In the genomic region with DNA sequence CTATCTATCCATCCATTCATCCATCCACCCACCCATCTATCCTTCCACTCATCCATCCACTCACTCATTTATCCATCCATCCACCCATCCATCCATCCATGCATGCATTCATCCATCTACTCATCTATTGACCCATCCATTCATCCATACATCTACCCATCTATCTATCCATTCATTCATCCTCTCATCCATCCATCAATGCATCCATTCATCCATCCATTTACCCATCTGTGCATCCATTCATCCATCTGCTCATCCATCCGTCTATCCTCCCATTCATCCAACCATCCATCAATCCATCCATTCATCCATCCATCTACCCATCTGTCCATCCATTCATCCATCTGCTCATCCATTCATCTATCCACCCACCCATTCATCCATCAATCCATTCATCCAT, we compare ENCODE assay signal across 24 cellular contexts.
DNase-seq lines count a peak whose midpoint lies in the region; ATAC-seq, FAIRE-seq and TF ChIP-seq lines count a peak whose summit lies in the region.
"Had no signal": no experiment of that assay in that cellular context is flagged by ENCODE, and none has a peak within 500 bp of the region (broad histone marks: within the 10 kb centered on the region; RNA-seq: fewer than 3 reads in every experiment).

No MANE protein-coding gene starts in this region.

- H3K56ac ChIP-seq in IMR-90 (ENCODE audit: extremely low read depth, insufficient read depth, low read length) (no peak overlapping the region), H1 (replicated peaks; ENCODE audit: insufficient read length, low read depth, low read length) (peak overlapping the region; percentile 32)

- H2AK5ac ChIP-seq in IMR-90 (ENCODE audit: low read depth, low read length) (no peak overlapping the region), H1 (ENCODE audit: low read depth, low read length) (no peak overlapping the region)

- ATAC-seq in HepG2 (no peak), right lobe of liver (no peak), IMR-90 (ENCODE audit: low read depth) (no peak), GM18858 (IDR thresholded peaks at IDR 0.05; ENCODE audit: unreplicated experiment) (no peak)
- ATAC-seq: A549; CD8-positive, alpha-beta T cell; GM12878 had no signal

- H3K4me2 ChIP-seq in HepG2 (ENCODE audit: low read depth, low read length), result no peak overlapping the region
- no peak overlapping the region for H3K4me2 ChIP-seq in IMR-90 (ENCODE audit: low read depth, low read length)
- H3K4me2 ChIP-seq in H1 (ENCODE audit: insufficient read depth in 1 of 2, low read depth in 2 of 2, low read length in 2 of 2), result no peak overlapping the region
- H3K4me2 ChIP-seq: A549; BLaER1 treated with 17β-estradiol and CSF1 and Interleukin-3, amounts not matched to agents 10 nM and 100 nM had no signal

- H3K4me3 ChIP-seq in HepG2 (replicated peaks in 1 of 3; ENCODE audit: insufficient read depth in 1 of 3, low read depth in 2 of 3, low read length in 3 of 3) (no peak overlapping the region), right lobe of liver (no peak overlapping the region), IMR-90 (ENCODE audit: insufficient read depth, low read depth, low read length) (no peak overlapping the region), H1 (ENCODE audit: extremely low read depth in 1 of 4, insufficient read depth in 2 of 4, low read depth in 3 of 4, low read length in 4 of 4) (no peak overlapping the region)
- H3K4me3 ChIP-seq: A549; BLaER1 treated with 17β-estradiol and CSF1 and Interleukin-3, amounts not matched to agents 10 nM and 100 nM; GM12878 had no signal

- DNase-seq in HepG2 (ENCODE audit: low spot score), result no peak
- no peak for DNase-seq in right lobe of liver
- DNase-seq in IMR-90, result no peak
- DNase-seq in H1 (ENCODE audit: low read depth in 1 of 2, low spot score in 2 of 2), result no peak
- DNase-seq in urothelium cell line (ENCODE audit: low spot score), result no peak
- no peak for DNase-seq in G401 (ENCODE audit: low spot score)
- DNase-seq in SIG-M5 (lab: John Stamatoyannopoulos, UW), result no peak
- DNase-seq: AML-193; Caco-2; Calu3; CD4-positive, alpha-beta T cell; CD8-positive, alpha-beta T cell; DMS79 treated with DMSO at 0.1 percent for 48 hours; GDM1 had no signal

- no peaks in the 10 kb centered on the region for H3K79me1 ChIP-seq in IMR-90 (ENCODE audit: low read depth in 1 of 2, low read length in 2 of 2)
- no peaks in the 10 kb centered on the region for H3K79me1 ChIP-seq in H1 (ENCODE audit: low read depth, low read length)

- dilution Hi-C loops in IMR-90 (cut with HindIII; ENCODE audit: low sequenced_read_pairs, unreplicated experiment), result no loop called here

- H2AFZ ChIP-seq in HepG2 (ENCODE audit: low read length) (no peak overlapping the region), IMR-90 (replicated peaks; ENCODE audit: low read length, poor library complexity) (no peak overlapping the region), H1 (ENCODE audit: low read length) (no peak overlapping the region)

- BruUV-seq in HepG2 (replicated peaks; lab: Mats Ljungman, UMichigan) (no TSS peak), IMR-90 (replicated peaks; lab: Mats Ljungman, UMichigan) (no TSS peak)

- CTCF ChIA-PET in HepG2 (lab: Yijun Ruan, JAX; ENCODE audit: low intra/inter-chr PET ratio, low total read pairs) (no interaction called here), IMR-90 (lab: Yijun Ruan, JAX) (no interaction called here), H1 (lab: Charles Lee; ENCODE audit: partially characterized antibody) (no interaction called here)

- no peak overlapping the region for H3K9ac ChIP-seq in HepG2 (ENCODE audit: insufficient read depth, low read depth, low read length)
- no peak overlapping the region for H3K9ac ChIP-seq in IMR-90 (ENCODE audit: low read depth, low read length)
- H3K9ac ChIP-seq in H1 (replicated peaks in 1 of 4; ENCODE audit: extremely low read depth in 1 of 4, low read depth in 3 of 4, low read length in 3 of 4), result no peak overlapping the region
- H3K9ac ChIP-seq: BLaER1 treated with 17β-estradiol and CSF1 and Interleukin-3, amounts not matched to agents 10 nM and 100 nM had no signal

- H3K9me1 ChIP-seq in IMR-90 (ENCODE audit: insufficient read depth, low read length), result no peaks in the 10 kb centered on the region

- H3K36me3 ChIP-seq in HepG2 (replicated peaks in 1 of 2; ENCODE audit: control insufficient read depth in 1 of 2, insufficient read depth in 2 of 2, low read length in 2 of 2) (no peaks in the 10 kb centered on the region), right lobe of liver (no peaks in the 10 kb centered on the region), IMR-90 (ENCODE audit: control insufficient read depth, insufficient read depth, low read length) (no peaks in the 10 kb centered on the region), H1 (ENCODE audit: control insufficient read depth in 2 of 4, insufficient read depth in 4 of 4, low read length in 3 of 4) (no peaks in the 10 kb centered on the region)
- H3K36me3 ChIP-seq: BLaER1 treated with 17β-estradiol and CSF1 and Interleukin-3, amounts not matched to agents 10 nM and 100 nM had no signal

- 37% methylated on average over 1 of the region's 1 CpG for WGBS in HepG2 (ENCODE audit: low lambda C conversion rate)
- WGBS in right lobe of liver (ENCODE audit: insufficient coverage, low coverage, low lambda C conversion rate, missing lambda C conversion rate), result 56% methylated on average over 1 of the region's 1 CpG
- WGBS in IMR-90 (ENCODE audit: extremely low coverage in 2 of 2, insufficient read length in 1 of 2), 2 experiments, result 63% methylated on average over 1 of the region's 1 CpG; no CpG with 5 or more reads in 1 of the 2 experiments
- WGBS in H1 (ENCODE audit: extremely low coverage in 1 of 2, insufficient coverage in 1 of 2, insufficient read length in 1 of 2, insufficient replicate concordance in 2 of 2, low coverage in 1 of 2, low lambda C conversion rate in 2 of 2, missing lambda C conversion rate in 1 of 2), 2 experiments, result 100% methylated on average over 1 of the region's 1 CpG; no CpG with 5 or more reads in 1 of the 2 experiments

- H3K9me3 ChIP-seq in HepG2 (ENCODE audit: low read length), result peaks cover 33% of the 10 kb centered on the region
- H3K9me3 ChIP-seq in right lobe of liver, result no peaks in the 10 kb centered on the region
- peaks cover 19% of the 10 kb centered on the region for H3K9me3 ChIP-seq in IMR-90 (ENCODE audit: control insufficient read depth, insufficient read depth, low read length)
- H3K9me3 ChIP-seq in H1 (ENCODE audit: insufficient read depth in 2 of 2, low read depth in 1 of 2, low read length in 1 of 2), result no peaks in the 10 kb centered on the region
- H3K9me3 ChIP-seq: A549; BLaER1 treated with 17β-estradiol and CSF1 and Interleukin-3, amounts not matched to agents 10 nM and 100 nM; Caco-2 had no signal

- TF ChIP-seq POLR2A in HepG2 (IDR thresholded peaks at IDR 0.05; ENCODE audit: insufficient read depth in 1 of 2, low read depth in 2 of 2, low read length in 2 of 2) (no peak), right lobe of liver (IDR thresholded peaks at IDR 0.05) (no peak), IMR-90 (IDR thresholded peaks at IDR 0.05; ENCODE audit: low read depth, low read length) (no peak), H1 (IDR thresholded peaks at IDR 0.05; ENCODE audit: control extremely low read depth in 1 of 2, low read depth in 2 of 2, low read length in 2 of 2) (no peak)

- H4K5ac ChIP-seq in IMR-90 (ENCODE audit: low read depth, low read length), result no peak overlapping the region
- no peak overlapping the region for H4K5ac ChIP-seq in H1 (ENCODE audit: insufficient read length, low read depth, low read length)

- H2BK5ac ChIP-seq in IMR-90 (ENCODE audit: low read depth, low read length, poor library complexity, severe bottlenecking), result peak overlapping the region; percentile 50
- no peak overlapping the region for H2BK5ac ChIP-seq in H1 (ENCODE audit: low read depth, low read length)

- no peak overlapping the region for H2BK12ac ChIP-seq in H1 (ENCODE audit: low read depth, low read length)

- H4K91ac ChIP-seq in IMR-90 (ENCODE audit: insufficient read depth, low read depth, low read length) (no peak overlapping the region), H1 (replicated peaks; ENCODE audit: insufficient read length, low read length) (no peak overlapping the region)

- no peaks in the 10 kb centered on the region for H3K27me3 ChIP-seq in HepG2 (ENCODE audit: control insufficient read depth in 1 of 2, insufficient read depth in 2 of 2, low read length in 2 of 2)
- no peaks in the 10 kb centered on the region for H3K27me3 ChIP-seq in right lobe of liver
- H3K27me3 ChIP-seq in IMR-90 (ENCODE audit: control insufficient read depth, insufficient read depth, low read length), result no peaks in the 10 kb centered on the region
- H3K27me3 ChIP-seq in H1 (replicated peaks in 1 of 4; ENCODE audit: control insufficient read depth in 3 of 4, extremely low read depth in 1 of 4, insufficient read depth in 3 of 4, low read length in 3 of 4), result no peaks in the 10 kb centered on the region
- H3K27me3 ChIP-seq: BLaER1 treated with 17β-estradiol and CSF1 and Interleukin-3, amounts not matched to agents 10 nM and 100 nM had no signal

- TF ChIP-seq CTCF in HepG2 (CRISPR knock-in tag; IDR thresholded peaks at IDR 0.05) (no peak), right lobe of liver (IDR thresholded peaks at IDR 0.05) (no peak), IMR-90 (conservative IDR thresholded peaks at IDR 0.05; ENCODE audit: low read depth, low read length) (no peak), H1 (IDR thresholded peaks at IDR 0.05; ENCODE audit: control extremely low read depth in 1 of 3, insufficient read depth in 1 of 3, low read depth in 1 of 3, low read length in 3 of 3) (no peak)

- H3K4ac ChIP-seq in IMR-90 (ENCODE audit: low read depth, low read length) (no peak overlapping the region), H1 (replicated peaks; ENCODE audit: insufficient read length, low read depth, low read length) (no peak overlapping the region)

- no peak overlapping the region for H2BK15ac ChIP-seq in IMR-90 (ENCODE audit: low read depth, low read length)
- no peak overlapping the region for H2BK15ac ChIP-seq in H1 (ENCODE audit: low read length)

- no peaks in the 10 kb centered on the region for H3K4me1 ChIP-seq in HepG2 (ENCODE audit: insufficient read depth, low read length)
- no peaks in the 10 kb centered on the region for H3K4me1 ChIP-seq in right lobe of liver
- H3K4me1 ChIP-seq in IMR-90 (ENCODE audit: control insufficient read depth, insufficient read depth, low read length), result no peaks in the 10 kb centered on the region
- no peaks in the 10 kb centered on the region for H3K4me1 ChIP-seq in H1 (replicated peaks in 1 of 4; ENCODE audit: control insufficient read depth in 3 of 4, insufficient read depth in 4 of 4, low read length in 3 of 4)
- H3K4me1 ChIP-seq: A549, Caco-2 had no signal

- H2BK20ac ChIP-seq in IMR-90 (ENCODE audit: low read depth, low read length), result no peak overlapping the region
- no peak overlapping the region for H2BK20ac ChIP-seq in H1 (ENCODE audit: low read length)

- H3K27ac ChIP-seq in HepG2 (ENCODE audit: extremely low read length, insufficient read depth, low read length) (no peak overlapping the region), right lobe of liver (no peak overlapping the region), IMR-90 (ENCODE audit: insufficient read depth, low read length) (no peak overlapping the region), H1 (ENCODE audit: low read depth, low read length) (no peak overlapping the region)
- H3K27ac ChIP-seq: 22Rv1; A549; BLaER1 treated with 17β-estradiol and CSF1 and Interleukin-3, amounts not matched to agents 10 nM and 100 nM; C4-2B had no signal

- H4K20me1 ChIP-seq in HepG2 (ENCODE audit: insufficient read depth, low read length), result no peaks in the 10 kb centered on the region
- H4K20me1 ChIP-seq in IMR-90 (ENCODE audit: insufficient read depth, low read length), result no peaks in the 10 kb centered on the region
- H4K20me1 ChIP-seq in H1 (replicated peaks in 1 of 2; ENCODE audit: control insufficient read depth in 1 of 2, insufficient read depth in 2 of 2, low read length in 2 of 2), result peaks cover 0 to 3% of the 10 kb centered on the region in 2 experiments
- H4K20me1 ChIP-seq: BLaER1 treated with 17β-estradiol and CSF1 and Interleukin-3, amounts not matched to agents 10 nM and 100 nM had no signal

- no peak for FAIRE-seq in HepG2 (lab: Jason Lieb, UNC)
- FAIRE-seq in H1 (lab: Jason Lieb, UNC), result no peak
- peak; percentile 66 for FAIRE-seq in urothelium cell line (lab: Jason Lieb, UNC)
- FAIRE-seq: A549, D721Med, GM12878, GM12892, GM18507, GM19239 had no signal

- H3K14ac ChIP-seq in IMR-90 (replicated peaks; ENCODE audit: low read depth, low read length), result no peak overlapping the region
- H3K14ac ChIP-seq in H1 (ENCODE audit: insufficient read length), result no peak overlapping the region

- TF ChIP-seq RAD21 in HepG2 (CRISPR knock-in tag; IDR thresholded peaks at IDR 0.05) (no peak), IMR-90 (IDR thresholded peaks at IDR 0.05; ENCODE audit: low read length) (no peak), H1 (IDR thresholded peaks at IDR 0.05 in 1 of 2, conservative IDR thresholded peaks at IDR 0.05 in 1 of 2; ENCODE audit: low read depth in 2 of 2, low read length in 2 of 2) (no peak)

- H4K8ac ChIP-seq in IMR-90 (ENCODE audit: low read depth in 2 of 2, low read length in 2 of 2) (no peak overlapping the region), H1 (ENCODE audit: extremely low read depth, insufficient read depth, low read length) (no peak overlapping the region)

- intact Hi-C loops in HepG2 (cut with micrococcal nuclease; ENCODE audit: unreplicated experiment) (no loop called here), right lobe of liver (cut with DNase I) (no loop called here), IMR-90 (cut with micrococcal nuclease) (no loop called here)

- no peak overlapping the region for H2AK9ac ChIP-seq in IMR-90 (replicated peaks; ENCODE audit: low read depth, low read length, poor library complexity)

- POLR2A ChIA-PET in HepG2 (lab: Yijun Ruan, JAX) (no interaction called here), IMR-90 (lab: Charles Lee; ENCODE audit: unreplicated experiment) (no interaction called here), H1 (lab: Charles Lee; ENCODE audit: partially characterized antibody) (no interaction called here)

- H3K18ac ChIP-seq in IMR-90 (ENCODE audit: low read depth, low read length), result no peak overlapping the region
- no peak overlapping the region for H3K18ac ChIP-seq in H1 (ENCODE audit: extremely low read depth, low read length)

- no peak overlapping the region for H2BK120ac ChIP-seq in IMR-90 (ENCODE audit: low read depth, low read length)
- H2BK120ac ChIP-seq in H1 (replicated peaks; ENCODE audit: low read depth, low read length), result no peak overlapping the region

- H3K79me2 ChIP-seq in HepG2 (ENCODE audit: insufficient read depth, low read length) (no peaks in the 10 kb centered on the region), H1 (ENCODE audit: control insufficient read depth in 1 of 2, insufficient read depth in 2 of 2, low read length in 2 of 2) (no peaks in the 10 kb centered on the region)

- no peak for TF ChIP-seq EP300 in HepG2 (IDR thresholded peaks at IDR 0.05; ENCODE audit: low read depth in 2 of 2, low read length in 2 of 2)
- TF ChIP-seq EP300 in HepG2 (CRISPR knock-in tag; IDR thresholded peaks at IDR 0.05; ENCODE audit: borderline replicate concordance), result no peak
- no peak for TF ChIP-seq EP300 in H1 (IDR thresholded peaks at IDR 0.05; ENCODE audit: borderline replicate concordance in 1 of 2, low read depth in 2 of 2, low read length in 2 of 2)

- peaks cover 8% of the 10 kb centered on the region; the same call in 1 of the 2 replicates for H3K23me2 ChIP-seq in H1 (ENCODE audit: low read depth, low read length)

- in situ Hi-C loops in HepG2 (cut with HindIII; ENCODE audit: extremely low pct_ligation_motif_present, low pct_unique_long_range_greater_than_20kb), result no loop called here
- in situ Hi-C loops in IMR-90 (cut with MboI; ENCODE audit: low sequenced_read_pairs), result no loop called here
- in situ Hi-C loops in G401 (cut with HindIII; ENCODE audit: low sequenced_read_pairs), result no loop called here

- H3K23ac ChIP-seq in IMR-90 (ENCODE audit: low read depth, low read length), result no peak overlapping the region
- no peak overlapping the region for H3K23ac ChIP-seq in H1 (ENCODE audit: insufficient read length)
